Comparison of ENCODE assay signal across 1 cellular context in the genomic region with DNA sequence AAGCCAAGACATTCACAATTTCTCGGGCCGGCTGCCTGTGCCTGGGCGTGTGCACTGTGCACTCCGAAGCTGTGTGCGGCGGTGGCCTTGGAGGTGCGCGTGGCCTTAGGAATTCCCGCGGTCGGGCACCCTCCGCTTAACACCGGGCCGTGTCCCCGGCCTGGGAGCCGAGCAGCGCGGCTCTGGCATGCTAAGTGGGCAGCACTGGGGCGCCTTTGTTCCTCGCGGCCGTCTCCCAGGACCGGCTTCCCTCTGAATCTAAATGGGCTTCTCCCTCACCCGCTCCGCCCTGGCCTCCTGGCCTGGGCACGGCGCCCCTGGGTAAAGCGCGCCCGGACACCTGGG.
TF ChIP-seq lines count a peak whose summit lies in the region.

No MANE protein-coding gene starts in this region.

TF ChIP-seq in IMR-90, 13 proteins besides CTCF, POLR2A, EP300 and RAD21:
- TF ChIP-seq CEBPB (IDR thresholded peaks at IDR 0.05; ENCODE audit: low read depth, low read length), result no peak
- no peak for TF ChIP-seq MAZ (IDR thresholded peaks at IDR 0.05; ENCODE audit: borderline replicate concordance, low read depth, low read length)
- TF ChIP-seq CHD1 (IDR thresholded peaks at IDR 0.05; ENCODE audit: low read depth, low read length), result no peak
- no peak for TF ChIP-seq RCOR1 (IDR thresholded peaks at IDR 0.05; ENCODE audit: insufficient replicate concordance, low read length)
- no peak for TF ChIP-seq FOS (IDR thresholded peaks at IDR 0.05; ENCODE audit: low read depth, low read length)
- TF ChIP-seq MAFK (IDR thresholded peaks at IDR 0.05; ENCODE audit: low read depth, low read length), result no peak
- TF ChIP-seq NFE2L2 (IDR thresholded peaks at IDR 0.05; ENCODE audit: low read depth, low read length), result no peak
- no peak for TF ChIP-seq RFX5 (IDR thresholded peaks at IDR 0.05; ENCODE audit: low read depth, low read length)
- TF ChIP-seq MXI1 (IDR thresholded peaks at IDR 0.05; ENCODE audit: borderline replicate concordance, low read depth, low read length), result no peak
- TF ChIP-seq, protein P1, sequence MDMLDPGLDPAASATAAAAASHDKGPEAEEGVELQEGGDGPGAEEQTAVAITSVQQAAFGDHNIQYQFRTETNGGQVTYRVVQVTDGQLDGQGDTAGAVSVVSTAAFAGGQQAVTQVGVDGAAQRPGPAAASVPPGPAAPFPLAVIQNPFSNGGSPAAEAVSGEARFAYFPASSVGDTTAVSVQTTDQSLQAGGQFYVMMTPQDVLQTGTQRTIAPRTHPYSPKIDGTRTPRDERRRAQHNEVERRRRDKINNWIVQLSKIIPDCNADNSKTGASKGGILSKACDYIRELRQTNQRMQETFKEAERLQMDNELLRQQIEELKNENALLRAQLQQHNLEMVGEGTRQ (IDR thresholded peaks at IDR 0.05; ENCODE audit: low read depth, low read length), result no peak
- TF ChIP-seq SMC3 (IDR thresholded peaks at IDR 0.05; ENCODE audit: low read depth, low read length), result no peak
- TF ChIP-seq, protein P2, sequence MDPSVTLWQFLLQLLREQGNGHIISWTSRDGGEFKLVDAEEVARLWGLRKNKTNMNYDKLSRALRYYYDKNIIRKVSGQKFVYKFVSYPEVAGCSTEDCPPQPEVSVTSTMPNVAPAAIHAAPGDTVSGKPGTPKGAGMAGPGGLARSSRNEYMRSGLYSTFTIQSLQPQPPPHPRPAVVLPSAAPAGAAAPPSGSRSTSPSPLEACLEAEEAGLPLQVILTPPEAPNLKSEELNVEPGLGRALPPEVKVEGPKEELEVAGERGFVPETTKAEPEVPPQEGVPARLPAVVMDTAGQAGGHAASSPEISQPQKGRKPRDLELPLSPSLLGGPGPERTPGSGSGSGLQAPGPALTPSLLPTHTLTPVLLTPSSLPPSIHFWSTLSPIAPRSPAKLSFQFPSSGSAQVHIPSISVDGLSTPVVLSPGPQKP (IDR thresholded peaks at IDR 0.05; ENCODE audit: borderline replicate concordance, low read depth, low read length), result no peak
- no peak for TF ChIP-seq BHLHE40 (IDR thresholded peaks at IDR 0.05; ENCODE audit: low read depth, low read length)
